Comparison of ENCODE assay signal across 28 cellular contexts in genomic region chr11:36219996-36220395, GRCh38.
"Had no signal": no experiment of that assay in that cellular context is flagged by ENCODE, and none has a peak within 500 bp of the region (broad histone marks: within the 10 kb centered on the region; RNA-seq: fewer than 3 reads in every experiment).

No MANE protein-coding gene starts in this region.

- H3K36me3 ChIP-seq: esophagus squamous epithelium, gastrocnemius medialis, heart right ventricle, left lung, lower lobe of right lung had no signal

- H3K4me1 ChIP-seq: gastrocnemius medialis, heart right ventricle, left lung, lower lobe of right lung had no signal

- ATAC-seq: effector memory CD8-positive, alpha-beta T cell; esophagus mucosa; gastrocnemius medialis; heart right ventricle; left cardiac atrium; left lung; left ventricle myocardium superior; lower lobe of right lung; mucosa of descending colon; naive thymus-derived CD4-positive, alpha-beta T cell; natural killer cell had no signal

- H3K27ac ChIP-seq: epithelial cell of prostate, esophagus squamous epithelium, gastrocnemius medialis, heart right ventricle, left lung, lower lobe of right lung had no signal

- H3K27ac Mint-ChIP-seq: dendritic cell treated with granulocyte-macrophage colony-stimulating factor and Interleukin-4, amounts not matched to agents 40 ng/mL and 50 ng/mL, for 4 days; effector memory CD8-positive, alpha-beta T cell; endodermal cell; mesothelial cell of epicardium; naive thymus-derived CD4-positive, alpha-beta T cell; natural killer cell had no signal

- H3K4me3 ChIP-seq: esophagus squamous epithelium, gastrocnemius medialis, heart right ventricle, left lung, lower lobe of right lung, mucosa of descending colon had no signal

- H3K4me3 Mint-ChIP-seq: dendritic cell treated with granulocyte-macrophage colony-stimulating factor and Interleukin-4, amounts not matched to agents 40 ng/mL and 50 ng/mL, for 4 days; effector memory CD8-positive, alpha-beta T cell; endodermal cell; mesothelial cell of epicardium; naive thymus-derived CD4-positive, alpha-beta T cell; natural killer cell had no signal

- H3K27me3 ChIP-seq: esophagus squamous epithelium, gastrocnemius medialis, heart right ventricle, left lung had no signal

- FAIRE-seq: endometrium, islet of Langerhans, keratinocyte had no signal

- H3K27me3 Mint-ChIP-seq: dendritic cell treated with granulocyte-macrophage colony-stimulating factor and Interleukin-4, amounts not matched to agents 40 ng/mL and 50 ng/mL, for 4 days had no signal

- DNase-seq: cortex of kidney; effector CD8-positive, alpha-beta T cell; effector memory CD8-positive, alpha-beta T cell; endodermal cell; erythroblast; esophagus squamous epithelium; foreskin fibroblast; foreskin melanocyte; gastrocnemius medialis; glutamatergic neuron; head of caudate nucleus; heart right ventricle; hippocampal formation; left cardiac atrium; left lung; left ventricle myocardium superior; lower lobe of right lung; mesenchymal stem cell; mucosa of descending colon; naive thymus-derived CD4-positive, alpha-beta T cell; natural killer cell had no signal

- H3K4me1 Mint-ChIP-seq: endodermal cell; naive thymus-derived CD4-positive, alpha-beta T cell; natural killer cell had no signal
